8 cellular contexts compared by ENCODE assay signal in genomic region chr11:695332-695605, GRCh38. TPM values are rescaled to one million over a fixed set of nuclear protein-coding genes. Genes with fewer than 3 reads are reported as not detected.
DNase-seq lines count a peak whose midpoint lies in the region; ATAC-seq and TF ChIP-seq lines count a peak whose summit lies in the region.

No MANE protein-coding gene starts in this region.

- peaks cover 0 to 26% (median 3%) of the 10 kb centered on the region in 4 donors for H3K36me3 ChIP-seq in sigmoid colon

- H3K27ac ChIP-seq in sigmoid colon, result peak overlapping the region; percentile 98 to 100 (median 99)

- ATAC-seq in T-helper 17 cell (no peak), GM21825 (IDR thresholded peaks at IDR 0.05; ENCODE audit: unreplicated experiment) (no peak)

- H3K4me1 ChIP-seq in sigmoid colon, result peaks cover 0 to 46% (median 41%) of the 10 kb centered on the region in 4 donors

- no peak for TF ChIP-seq EP300 in sigmoid colon (IDR thresholded peaks at IDR 0.05)

- H3K27me3 ChIP-seq in sigmoid colon, result no peaks in the 10 kb centered on the region

- no peak for DNase-seq in GM12864 (ENCODE audit: low read depth)
- DNase-seq in T-helper 17 cell, result no peak
- no peak for DNase-seq in fibroblast of villous mesenchyme (ENCODE audit: low read depth)
- DNase-seq in sigmoid colon, result no peak
- DNase-seq in A172 (ENCODE audit: low spot score), result no peak
- DNase-seq in midbrain (lab: John Stamatoyannopoulos, UW), result no peak
- no peak for DNase-seq in SW 1271 (lab: John Stamatoyannopoulos, UW)

- intact Hi-C loops in sigmoid colon (cut with DNase I), result loop anchor here (5.0 kb wide), 2 partner anchors 102 to 118 kb away; partner anchors contain the start of genes PHRF1 and SLC25A22

- no peaks in the 10 kb centered on the region for H3K27me3 Mint-ChIP-seq in T-helper 17 cell

- TF ChIP-seq POLR2A in sigmoid colon (IDR thresholded peaks at IDR 0.05), result no peak

- WGBS in sigmoid colon, 2 donors, result 0% methylated on average over 32 of the region's 32 CpGs

- peak overlapping the region; percentile 85 for H3K4me3 ChIP-seq in GM12864 (ENCODE audit: low read depth, low read length)
- H3K4me3 ChIP-seq in fibroblast of villous mesenchyme (ENCODE audit: low read depth, low read length), result peak overlapping the region; percentile 71
- H3K4me3 ChIP-seq in sigmoid colon, result peak overlapping the region; percentile 78 to 98 (median 92)

- H3K4me1 Mint-ChIP-seq in T-helper 17 cell, result peaks cover 35% of the 10 kb centered on the region

- H3K9me3 ChIP-seq in T-helper 17 cell (ENCODE audit: control insufficient read depth, low read length, poor library complexity, severe bottlenecking), result no peaks in the 10 kb centered on the region
- no peaks in the 10 kb centered on the region for H3K9me3 ChIP-seq in sigmoid colon

- peak overlapping the region; percentile 80 for H3K4me3 Mint-ChIP-seq in T-helper 17 cell

- H3K27ac Mint-ChIP-seq in T-helper 17 cell, result peak overlapping the region; percentile 91

- TF ChIP-seq CTCF in GM12864 (IDR thresholded peaks at IDR 0.05; ENCODE audit: low read depth, low read length, missing control alignments) (no peak), fibroblast of villous mesenchyme (IDR thresholded peaks at IDR 0.05; ENCODE audit: insufficient read depth, low read depth, low read length) (no peak), sigmoid colon (IDR thresholded peaks at IDR 0.05) (no peak)

- H3K36me3 Mint-ChIP-seq in T-helper 17 cell (ENCODE audit: low read depth), result no peaks in the 10 kb centered on the region

RNA-seq across cellular contexts. Expression of gene DEAF1, which starts 0.2 kb away (rescaled TPM):
- 10 to 100 TPM; 55.3 to 77.1 TPM for total RNA-seq in T-helper 17 cell
- total RNA-seq in fibroblast of villous mesenchyme, result 33.7 and 33.8 TPM in 2 replicates
- 10 to 100 TPM; 15.1 to 29.6 (median 22.2) TPM for total RNA-seq in sigmoid colon
- 10 to 100 TPM; 11.3 to 18.6 (median 14.4) TPM for polyA plus RNA-seq in sigmoid colon
- 12.8 and 20.2 TPM in 2 replicates for total RNA-seq in A172 (2014; rRNA removed; shearing (Covaris generic))

RNA-seq across cellular contexts. Expression of gene TMEM80, which starts 0.3 kb away (rescaled TPM):
- 10 to 100 TPM; 20.8 to 21.3 TPM for total RNA-seq in T-helper 17 cell
- total RNA-seq in fibroblast of villous mesenchyme, result 13.0 and 16.8 TPM in 2 replicates
- total RNA-seq in sigmoid colon, result 10 to 100 TPM; 20.9 to 41.5 (median 39.6) TPM
- 10 to 100 TPM in 2 of 3 donors, 1 to 10 TPM in 1; 7.9 to 27.6 (median 25.7) TPM for polyA plus RNA-seq in sigmoid colon
- 17.1 and 17.9 TPM in 2 replicates for total RNA-seq in A172 (2014; rRNA removed; shearing (Covaris generic))

RNA-seq across cellular contexts. Expression of gene EPS8L2, which starts 10.8 kb away (rescaled TPM):
- total RNA-seq in T-helper 17 cell, result 10 to 100 TPM in 1 of 2 donors, 1 to 10 TPM in 1; 6.8 to 11.7 TPM
- 42.5 and 55.3 TPM in 2 replicates for total RNA-seq in fibroblast of villous mesenchyme
- total RNA-seq in sigmoid colon, result 10 to 100 TPM in 2 of 4 donors, 1 to 10 TPM in 2; 5.4 to 15.6 (median 11.6) TPM
- polyA plus RNA-seq in sigmoid colon, result 100 to 1,000 TPM; 153 to 168 (median 155) TPM
- total RNA-seq in A172 (2014; rRNA removed; shearing (Covaris generic)), result 64.9 and 108 TPM in 2 replicates

RNA-seq across cellular contexts. Expression of gene TALDO1, which starts 52.0 kb away (rescaled TPM):
- total RNA-seq in T-helper 17 cell, result 100 to 1,000 TPM in 1 of 2 donors, 10 to 100 TPM in 1; 60.4 to 102 TPM
- total RNA-seq in fibroblast of villous mesenchyme, result 142 and 148 TPM in 2 replicates
- 100 to 1,000 TPM in 2 of 4 donors, 10 to 100 TPM in 2; 94.6 to 133 (median 108) TPM for total RNA-seq in sigmoid colon
- polyA plus RNA-seq in sigmoid colon, result 100 to 1,000 TPM; 142 to 177 (median 170) TPM
- 417 and 483 TPM in 2 replicates for total RNA-seq in A172 (2014; rRNA removed; shearing (Covaris generic))

RNA-seq across cellular contexts. Expression of gene DRD4, which starts 58.2 kb away (rescaled TPM):
- under 1 TPM; 0.40 to 0.89 TPM for total RNA-seq in T-helper 17 cell
- total RNA-seq in fibroblast of villous mesenchyme, result not detected in 2 replicates
- 1 to 10 TPM in 1 of 4 donors, under 1 TPM in 1, not detected in 2; 0.41 to 2.2 TPM for total RNA-seq in sigmoid colon
- under 1 TPM in 1 of 3 donors, not detected in 2; 0.28 TPM for polyA plus RNA-seq in sigmoid colon
- not detected in 2 replicates for total RNA-seq in A172 (2014; rRNA removed; shearing (Covaris generic))
